In genomic region chr20:41446471-41446870, GRCh38 we compare ENCODE assay signal across 17 cellular contexts.
"Had no signal": no experiment of that assay in that cellular context is flagged by ENCODE, and none has a peak within 500 bp of the region (broad histone marks: within the 10 kb centered on the region; RNA-seq: fewer than 3 reads in every experiment).

No MANE protein-coding gene starts in this region.

- ATAC-seq: K562 had no signal

- H3K9me3 Mint-ChIP-seq: IgD-negative memory B cell had no signal

- H3K4me1 Mint-ChIP-seq: IgD-negative memory B cell had no signal

- H3K27ac Mint-ChIP-seq: IgD-negative memory B cell had no signal

- DNase-seq: Kasumi-1, MM.1S, NCI-H1092 treated with DMSO at 0.1 percent for 48 hours, NCI-H1436, NCI-H1930, NCI-H2081, NCI-H2107, NCI-H2227 treated with DMSO at 0.1 percent for 48 hours, NCI-H446, NCI-H510A, NCI-H69, NCI-H774, Right ventricle myocardium superior, RPMI8226, SIG-M5 had no signal

- H3K27me3 Mint-ChIP-seq: IgD-negative memory B cell had no signal
